Comparison of ENCODE assay signal across 9 cellular contexts in the genomic region with DNA sequence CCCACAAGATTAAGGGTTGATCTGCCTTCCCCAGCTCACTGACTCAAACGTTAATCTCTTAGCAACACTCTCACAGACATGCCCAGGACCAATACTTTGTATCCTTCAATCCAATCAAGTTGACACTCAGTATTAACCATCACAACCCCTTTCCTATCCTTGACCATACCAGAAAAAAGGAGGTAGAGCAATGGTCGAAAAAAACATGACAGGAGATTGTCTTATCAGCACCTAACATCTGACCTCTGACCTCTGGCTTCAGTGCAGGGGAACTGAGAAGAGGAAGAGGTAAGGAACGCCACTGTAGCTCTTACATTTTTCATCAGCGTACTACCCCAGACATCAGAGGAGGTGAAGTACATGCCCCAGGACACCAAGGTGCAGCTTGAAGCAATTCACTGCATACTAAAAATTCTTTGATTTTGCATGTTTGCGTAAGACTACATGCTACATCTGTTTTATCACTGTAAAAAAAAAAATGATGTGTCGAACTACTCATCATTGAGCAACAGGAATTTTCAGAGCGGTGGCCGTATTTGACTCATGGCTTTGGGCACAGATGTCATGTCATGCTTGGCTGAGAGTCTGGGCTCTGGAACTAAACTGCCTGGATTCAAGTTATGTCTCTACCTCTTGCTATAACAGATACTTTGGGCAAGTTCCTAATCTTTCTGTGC.
DNase-seq lines count a peak whose midpoint lies in the region; ATAC-seq and TF ChIP-seq lines count a peak whose summit lies in the region.
"Had no signal": no experiment of that assay in that cellular context is flagged by ENCODE, and none has a peak within 500 bp of the region (broad histone marks: within the 10 kb centered on the region; RNA-seq: fewer than 3 reads in every experiment).

No MANE protein-coding gene starts in this region.

- H3K27me3 Mint-ChIP-seq in neural progenitor cell (ENCODE audit: insufficient read depth, low read depth), result no peaks in the 10 kb centered on the region

- H3K4me1 ChIP-seq in trophoblast cell (ENCODE audit: control insufficient read depth in 1 of 2, insufficient read depth in 2 of 2, low read length in 2 of 2), result peaks cover 15 to 19% of the 10 kb centered on the region in 2 experiments
- peaks cover 12% of the 10 kb centered on the region for H3K4me1 ChIP-seq in neural progenitor cell

- H4K20me1 ChIP-seq in neural progenitor cell (ENCODE audit: low read depth), result no peaks in the 10 kb centered on the region

- H3K36me3 ChIP-seq in trophoblast cell (ENCODE audit: control insufficient read depth in 1 of 2, insufficient read depth in 2 of 2, low read length in 2 of 2) (no peaks in the 10 kb centered on the region), neural progenitor cell (no peaks in the 10 kb centered on the region)
- H3K36me3 ChIP-seq: thoracic aorta had no signal

- H3K23ac ChIP-seq in trophoblast cell (ENCODE audit: low read length), result no peak overlapping the region

- no peak overlapping the region for H2BK120ac ChIP-seq in trophoblast cell (ENCODE audit: insufficient read depth, low read length, poor library complexity)

- H3K9me3 ChIP-seq in trophoblast cell (ENCODE audit: insufficient read depth, low read depth, low read length) (no peaks in the 10 kb centered on the region), neural progenitor cell (ENCODE audit: low read depth) (no peaks in the 10 kb centered on the region)
- H3K9me3 ChIP-seq: thoracic aorta had no signal

- H3K79me2 ChIP-seq in trophoblast cell (ENCODE audit: control insufficient read depth, insufficient read depth, low read length, poor library complexity), result no peaks in the 10 kb centered on the region
- no peaks in the 10 kb centered on the region for H3K79me2 ChIP-seq in neural progenitor cell (ENCODE audit: low read depth)

- no peak overlapping the region for H3K14ac ChIP-seq in trophoblast cell (ENCODE audit: low read length)

- H3K4ac ChIP-seq in trophoblast cell (ENCODE audit: low read depth, low read length), result no peak overlapping the region

- H4K91ac ChIP-seq in trophoblast cell (ENCODE audit: low read depth, low read length), result no peak overlapping the region

- no CpG with 5 or more reads among the region's 8 CpGs for WGBS in trophoblast cell (ENCODE audit: extremely low coverage, insufficient coverage, insufficient read length)

- H2AFZ ChIP-seq in trophoblast cell (ENCODE audit: insufficient read depth, low read length, poor library complexity) (no peak overlapping the region), neural progenitor cell (replicated peaks) (no peak overlapping the region)

- H3K27me3 ChIP-seq in trophoblast cell (ENCODE audit: insufficient read depth, low read length) (no peaks in the 10 kb centered on the region), neural progenitor cell (no peaks in the 10 kb centered on the region)

- H3K4me1 Mint-ChIP-seq in neural progenitor cell, result peaks cover 10% of the 10 kb centered on the region

- no peak overlapping the region for H3K4me3 Mint-ChIP-seq in neural progenitor cell

- no peaks in the 10 kb centered on the region for H3K79me1 ChIP-seq in trophoblast cell (ENCODE audit: low read length)

- H3K9me3 Mint-ChIP-seq in neural progenitor cell, result peaks cover 11% of the 10 kb centered on the region

- no peak overlapping the region for H2AK5ac ChIP-seq in trophoblast cell (ENCODE audit: low read length)

- H3K4me3 ChIP-seq in trophoblast cell (ENCODE audit: low read depth, low read length) (no peak overlapping the region), neural progenitor cell (no peak overlapping the region)
- H3K4me3 ChIP-seq: thoracic aorta had no signal

- H3K27ac ChIP-seq in trophoblast cell (ENCODE audit: low read depth, low read length) (peak overlapping the region; percentile 18), neural progenitor cell (no peak overlapping the region)
- H3K27ac ChIP-seq: thoracic aorta had no signal

- peak; percentile 94 for ATAC-seq in GM18868 (IDR thresholded peaks at IDR 0.05; ENCODE audit: unreplicated experiment)

- TF ChIP-seq CTCF in neural progenitor cell (IDR thresholded peaks at IDR 0.05), result no peak

- no peak overlapping the region for H2BK12ac ChIP-seq in trophoblast cell (ENCODE audit: low read length)

- H3K9ac ChIP-seq in trophoblast cell (ENCODE audit: low read length) (no peak overlapping the region), neural progenitor cell (no peak overlapping the region)

- DNase-seq in KG1 (lab: John Stamatoyannopoulos, UW), result peak; percentile 28
- peak; percentile 57 for DNase-seq in amniotic epithelial cell (ENCODE audit: low read depth)
- DNase-seq in trophoblast cell, result peak; percentile 89 to 98
- no peak for DNase-seq in DMS153 (lab: John Stamatoyannopoulos, UW)
- no peak for DNase-seq in neural progenitor cell (ENCODE audit: low spot score)
- no peak for DNase-seq in DMS114 treated with DMSO at 0.1 percent for 48 hours (lab: John Stamatoyannopoulos, UW; ENCODE audit: unreplicated experiment)
- DNase-seq in HuH-7 (ENCODE audit: low spot score), result no peak

- H3K27ac Mint-ChIP-seq in neural progenitor cell, result no peak overlapping the region

- H3K36me3 Mint-ChIP-seq in neural progenitor cell, result no peaks in the 10 kb centered on the region

- H2BK5ac ChIP-seq in trophoblast cell (ENCODE audit: low read depth, low read length, poor library complexity), result no peak overlapping the region

- H4K12ac ChIP-seq in trophoblast cell (ENCODE audit: low read depth, low read length), result no peak overlapping the region

- no peak overlapping the region for H3K18ac ChIP-seq in trophoblast cell (ENCODE audit: low read length)

- no peak overlapping the region for H3K4me2 ChIP-seq in trophoblast cell (ENCODE audit: low read length)
- H3K4me2 ChIP-seq in neural progenitor cell, result no peak overlapping the region

- no peak overlapping the region for H4K8ac ChIP-seq in trophoblast cell (ENCODE audit: low read depth, low read length)

- no peaks in the 10 kb centered on the region for H3F3A ChIP-seq in neural progenitor cell (ENCODE audit: low read depth)

Comparison
In these comparisons a context has a peak if more than half of its experiments do, and no peak if none do; other contexts are left out.
1. DNase-seq: peak in KG1 (single experiment), amniotic epithelial cell (single experiment) and trophoblast cell (2 of 2); none in DMS153 (single experiment), neural progenitor cell (single experiment), DMS114 treated with DMSO at 0.1 percent for 48 hours (single experiment) and HuH-7 (single experiment).